In the genomic region with DNA sequence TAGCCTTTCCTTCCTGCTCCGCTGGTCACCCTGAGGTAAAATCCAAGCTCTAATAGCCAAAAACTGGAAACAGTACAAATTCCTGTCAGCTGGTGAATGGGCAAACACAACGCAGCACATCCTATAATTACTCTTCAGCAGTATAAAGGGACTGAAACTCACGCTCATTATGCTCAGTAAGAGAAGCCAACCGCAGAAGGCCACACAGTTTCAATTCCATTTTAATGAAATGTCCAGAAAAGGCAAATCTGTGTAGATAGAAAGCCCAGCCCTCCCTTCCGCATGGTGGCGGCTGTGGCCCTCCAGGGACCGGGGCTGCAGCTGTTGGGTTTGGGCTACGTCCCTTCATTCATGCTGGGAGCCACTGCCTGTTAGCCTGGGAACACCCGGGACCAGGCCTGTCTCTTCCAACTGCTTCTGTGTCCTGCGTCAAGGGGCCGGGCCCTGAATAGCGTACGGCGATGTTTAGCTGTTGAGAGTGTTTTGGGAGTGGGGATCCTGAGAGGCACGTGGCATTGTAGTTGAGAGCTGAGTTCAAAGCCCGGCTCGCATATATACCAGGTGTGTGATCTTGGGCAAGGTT, we compare ENCODE assay signal across 9 cellular contexts. TPM values are rescaled to one million over a fixed set of nuclear protein-coding genes. Genes with fewer than 3 reads are reported as not detected.
DNase-seq lines count a peak whose midpoint lies in the region; ATAC-seq, FAIRE-seq and TF ChIP-seq lines count a peak whose summit lies in the region.
"Had no signal": no experiment of that assay in that cellular context is flagged by ENCODE, and none has a peak within 500 bp of the region (broad histone marks: within the 10 kb centered on the region; RNA-seq: fewer than 3 reads in every experiment).

No MANE protein-coding gene starts in this region.

- TF ChIP-seq POLR2A in H54 (IDR thresholded peaks at IDR 0.05; ENCODE audit: low read depth, low read length): no peak

- H3K4me3 Mint-ChIP-seq in Caco-2 (ENCODE audit: unreplicated experiment): no peak overlapping the region
- peak overlapping the region; percentile 80 for H3K4me3 Mint-ChIP-seq in glutamatergic neuron (ENCODE audit: unreplicated experiment)

- H3K4me3 ChIP-seq in Caco-2 (ENCODE audit: low read depth, low read length) (no peak overlapping the region), HUES64 (ENCODE audit: low read length) (no peak overlapping the region)

- H3K4me1 Mint-ChIP-seq in Caco-2 (ENCODE audit: low read depth, unreplicated experiment) (no peaks in the 10 kb centered on the region), glutamatergic neuron (ENCODE audit: low read depth, unreplicated experiment) (peaks cover 30% of the 10 kb centered on the region)

- H3K36me3 Mint-ChIP-seq in Caco-2 (ENCODE audit: insufficient read depth, unreplicated experiment) (peaks cover 31% of the 10 kb centered on the region), glutamatergic neuron (ENCODE audit: unreplicated experiment) (peaks cover 4% of the 10 kb centered on the region)

- H3K9me3 ChIP-seq in Caco-2 (no peaks in the 10 kb centered on the region), HUES64 (ENCODE audit: insufficient read depth, low read depth, low read length) (no peaks in the 10 kb centered on the region)

- intact Hi-C loops in Caco-2 (cut with micrococcal nuclease; ENCODE audit: unreplicated experiment): no loop called here

- H3K27ac ChIP-seq in HUES64 (ENCODE audit: low read depth, low read length): no peak overlapping the region

- H3K4me1 ChIP-seq in Caco-2 (no peaks in the 10 kb centered on the region), HUES64 (ENCODE audit: insufficient read depth, low read length) (peaks cover 11% of the 10 kb centered on the region)

- POLR2A ChIA-PET in Caco-2 (lab: Charles Lee): no interaction called here

- no TSS peak for BruUV-seq in Caco-2 (replicated peaks; lab: Mats Ljungman, UMichigan)

- CTCF ChIA-PET in Caco-2 (lab: Charles Lee): interaction anchor here (0.5 kb wide), 1 partner anchor 47 kb away, joined by 3 read pairs; no protein-coding TSS in a partner anchor

- no peaks in the 10 kb centered on the region for H3K27me3 ChIP-seq in Caco-2 (replicated peaks; ENCODE audit: control insufficient read depth, insufficient read depth, low read length)
- no peaks in the 10 kb centered on the region for H3K27me3 ChIP-seq in HUES64 (ENCODE audit: insufficient read depth, low read length)

- FAIRE-seq in H54 (lab: Jason Lieb, UNC): no peak

- TF ChIP-seq CTCF in Caco-2 (IDR thresholded peaks at IDR 0.05; ENCODE audit: insufficient read depth in 1 of 2, low read depth in 1 of 2, low read length in 1 of 2, severe bottlenecking in 1 of 2, unreplicated experiment in 1 of 2) (no peak), glutamatergic neuron (IDR thresholded peaks at IDR 0.05; ENCODE audit: partially characterized antibody, unreplicated experiment) (no peak)

- peak overlapping the region; percentile 6 for H3K27ac Mint-ChIP-seq in Caco-2 (ENCODE audit: unreplicated experiment)
- H3K27ac Mint-ChIP-seq in glutamatergic neuron (ENCODE audit: unreplicated experiment): peak overlapping the region; percentile 94

- H3K27me3 Mint-ChIP-seq in Caco-2 (ENCODE audit: insufficient read depth, unreplicated experiment): no peaks in the 10 kb centered on the region
- peaks cover 2% of the 10 kb centered on the region for H3K27me3 Mint-ChIP-seq in glutamatergic neuron (ENCODE audit: unreplicated experiment)

- ATAC-seq in GM21515 (IDR thresholded peaks at IDR 0.05; ENCODE audit: unreplicated experiment): peak; percentile 67
- ATAC-seq: esophagus mucosa had no signal

- H3K36me3 ChIP-seq in Caco-2 (ENCODE audit: control insufficient read depth, insufficient read depth, low read length) (peaks cover 1% of the 10 kb centered on the region; the same call in 1 of the 2 replicates), HUES64 (ENCODE audit: insufficient read depth, low read length) (peaks cover 9% of the 10 kb centered on the region; the same call in 1 of the 2 replicates)

- WGBS in HUES64: 94% methylated on average over 17 of the region's 17 CpGs

- H3K9me3 Mint-ChIP-seq in Caco-2 (ENCODE audit: unreplicated experiment) (no peaks in the 10 kb centered on the region), glutamatergic neuron (ENCODE audit: unreplicated experiment) (peaks cover 10% of the 10 kb centered on the region)

- H3K9ac ChIP-seq in HUES64 (ENCODE audit: low read depth, low read length): 0 out of 2 replicates have a peak overlapping the region, but pooled peaks have one; percentile 21

- no peak for DNase-seq in Caco-2
- DNase-seq in glutamatergic neuron: no peak
- no peak for DNase-seq in GDM1 (lab: John Stamatoyannopoulos, UW)
- DNase-seq in DMS114 treated with DMSO at 0.1 percent for 48 hours (lab: John Stamatoyannopoulos, UW; ENCODE audit: unreplicated experiment): no peak
- no peak for DNase-seq in SW 1271 (lab: John Stamatoyannopoulos, UW)
- DNase-seq in H54 (ENCODE audit: insufficient read length, low spot score): no peak

RNA-seq across cellular contexts. Expression of a gene that starts 23.5 kb away (rescaled TPM):
- 2.4 and 2.9 TPM in 2 replicates for total RNA-seq in Caco-2 (2022)
- polyA plus RNA-seq in HUES64 (2013, experiment 1 of 2): not detected
- 0.19 TPM for polyA plus RNA-seq in HUES64 (2013, experiment 2 of 2)
- total RNA-seq in glutamatergic neuron (ENCODE audit: unreplicated experiment): 1.2 TPM

RNA-seq across cellular contexts. Expression of a gene that starts 40.8 kb away (rescaled TPM):
- total RNA-seq in Caco-2 (2022) (50.5 and 53.2 TPM in 2 replicates), glutamatergic neuron (ENCODE audit: unreplicated experiment) (31.6 TPM)
- polyA plus RNA-seq in HUES64 (2013, experiment 1 of 2): 20.2 TPM
- polyA plus RNA-seq in HUES64 (2013, experiment 2 of 2): 27.0 TPM

RNA-seq across cellular contexts. Expression of a gene that starts 41.3 kb away (rescaled TPM):
- total RNA-seq in Caco-2 (2022) (20.1 and 20.4 TPM in 2 replicates), glutamatergic neuron (ENCODE audit: unreplicated experiment) (8.1 TPM)
- 3.2 TPM for polyA plus RNA-seq in HUES64 (2013, experiment 1 of 2)
- 4.2 TPM for polyA plus RNA-seq in HUES64 (2013, experiment 2 of 2)

RNA-seq across cellular contexts. Expression of a gene that starts 44.3 kb away (rescaled TPM):
- 42.1 and 47.7 TPM in 2 replicates for total RNA-seq in Caco-2 (2022)
- polyA plus RNA-seq in HUES64 (2013, experiment 1 of 2): 16.3 TPM
- polyA plus RNA-seq in HUES64 (2013, experiment 2 of 2): 14.6 TPM
- total RNA-seq in glutamatergic neuron (ENCODE audit: unreplicated experiment): 49.5 TPM

RNA-seq across cellular contexts. Expression of a gene that starts 58.2 kb away (rescaled TPM):
- 45.8 and 49.3 TPM in 2 replicates for total RNA-seq in Caco-2 (2022)
- 42.7 TPM for polyA plus RNA-seq in HUES64 (2013, experiment 1 of 2)
- polyA plus RNA-seq in HUES64 (2013, experiment 2 of 2): 45.1 TPM
- 49.1 TPM for total RNA-seq in glutamatergic neuron (ENCODE audit: unreplicated experiment)
